8 cellular contexts compared by ENCODE assay signal in the genomic region with DNA sequence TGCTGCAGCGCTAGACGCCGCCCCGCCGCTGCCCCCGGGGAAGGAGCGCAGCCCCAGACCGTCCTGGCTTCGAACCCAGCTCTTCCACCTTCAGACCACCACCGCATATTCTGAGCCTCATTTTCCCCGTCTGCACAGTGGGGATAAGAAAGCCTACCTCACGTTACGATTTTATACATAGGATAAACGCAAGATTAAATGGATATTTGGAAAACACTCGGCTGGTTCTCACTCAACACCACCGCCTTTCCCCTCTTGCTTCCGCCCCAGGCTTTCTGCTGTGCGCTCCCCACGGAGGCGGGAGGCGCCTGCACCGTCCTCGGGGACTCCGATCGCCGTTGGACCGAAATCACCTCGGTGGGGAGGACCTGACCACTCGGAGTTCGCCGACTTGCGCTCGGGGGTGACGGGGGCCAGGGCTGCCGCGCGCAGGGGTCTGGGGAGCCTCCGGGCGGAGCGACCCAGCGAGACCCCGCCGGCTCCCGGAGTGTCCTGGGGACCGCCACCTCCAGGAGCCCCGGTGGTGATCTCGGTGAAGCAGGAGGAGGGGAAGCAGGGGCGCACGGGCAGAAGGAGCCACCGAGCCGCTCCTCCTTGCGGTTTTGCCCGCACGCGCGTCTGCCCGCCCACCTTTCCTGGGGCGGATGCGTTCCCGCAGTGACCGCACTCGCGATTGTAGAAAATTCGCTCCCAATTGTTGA. TPM values are rescaled to one million over a fixed set of nuclear protein-coding genes. Genes with fewer than 3 reads are reported as not detected.
DNase-seq lines count a peak whose midpoint lies in the region; ATAC-seq and TF ChIP-seq lines count a peak whose summit lies in the region.

No MANE protein-coding gene starts in this region.

- H3K4me1 ChIP-seq in mesendoderm (ENCODE audit: control insufficient read depth, low read depth, low read length), result no peaks in the 10 kb centered on the region

- TF ChIP-seq CTCF in dorsolateral prefrontal cortex (IDR thresholded peaks at IDR 0.05 in 54 of 56, conservative IDR thresholded peaks at IDR 0.05 in 2 of 56; ENCODE audit: low read depth in 1 of 56, partially characterized antibody in 56 of 56), result peak in 17 of 56 donors; percentile 1 to 17 (median 7)

- H3K4me3 ChIP-seq in dorsolateral prefrontal cortex, result peak overlapping the region; percentile 52 to 93 (median 80)
- H3K4me3 ChIP-seq in mesendoderm (ENCODE audit: low read length), result peak overlapping the region; percentile 68

- peak overlapping the region; percentile 97 for H3K4me2 ChIP-seq in mesendoderm (ENCODE audit: low read length)

- no peak overlapping the region for H4K5ac ChIP-seq in mesendoderm (ENCODE audit: low read length)

- H3K9me3 Mint-ChIP-seq in stimulated activated naive CD8-positive, alpha-beta T cell treated with anti-CD3 and anti-CD28 coated beads, Interleukin-15, amount 100 ng/mL, for 72 hours, result no peaks in the 10 kb centered on the region

- peak overlapping the region; percentile 84 to 98 for H3K27ac Mint-ChIP-seq in stimulated activated naive CD8-positive, alpha-beta T cell treated with anti-CD3 and anti-CD28 coated beads, Interleukin-15, amount 100 ng/mL, for 72 hours

- H3K27me3 Mint-ChIP-seq in stimulated activated naive CD8-positive, alpha-beta T cell treated with anti-CD3 and anti-CD28 coated beads, Interleukin-15, amount 100 ng/mL, for 72 hours, result no peaks in the 10 kb centered on the region

- H3K56ac ChIP-seq in mesendoderm (ENCODE audit: low read length), result peak overlapping the region; percentile 95

- H3K4me1 Mint-ChIP-seq in stimulated activated naive CD8-positive, alpha-beta T cell treated with anti-CD3 and anti-CD28 coated beads, Interleukin-15, amount 100 ng/mL, for 72 hours, result peaks cover 70% of the 10 kb centered on the region

- H3K27me3 ChIP-seq in dorsolateral prefrontal cortex (no peaks in the 10 kb centered on the region), mesendoderm (ENCODE audit: insufficient read depth, low read length, poor library complexity) (no peaks in the 10 kb centered on the region)

- DNase-seq in AG08396 (ENCODE audit: low spot score) (peak; percentile 65), HuH-7 (ENCODE audit: low spot score) (peak; percentile 42), dorsolateral prefrontal cortex (peak in 3 of 10 donors; percentile 37 to 61 (median 59)), mesendoderm (peak; percentile 18), ureter (ENCODE audit: low spot score) (no peak)
- DNase-seq in activated CD4-positive, alpha-beta T cell treated with anti-CD3 and anti-CD28 coated beads for 24 hours (ENCODE audit: low read depth in 2 of 2), result peak; percentile 34 to 36
- DNase-seq in stimulated activated naive CD8-positive, alpha-beta T cell treated with anti-CD3 and anti-CD28 coated beads, Interleukin-15, amount 100 ng/mL, for 72 hours, result peak in 1 of 2 donors; percentile 59

- no peak overlapping the region for H2BK5ac ChIP-seq in mesendoderm (ENCODE audit: low read length)

- H2AK5ac ChIP-seq in mesendoderm (ENCODE audit: low read length), result no peak overlapping the region

- H3K27ac ChIP-seq in dorsolateral prefrontal cortex, result peak overlapping the region; percentile 19 to 98 (median 92)
- no peak overlapping the region for H3K27ac ChIP-seq in mesendoderm (ENCODE audit: low read depth, low read length)

- no peak overlapping the region for H2BK120ac ChIP-seq in mesendoderm (ENCODE audit: low read depth, low read length)

- H3K18ac ChIP-seq in mesendoderm (ENCODE audit: low read length), result peak overlapping the region; percentile 20

- H3K23ac ChIP-seq in mesendoderm (ENCODE audit: low read length), result peak overlapping the region; percentile 81

- WGBS in mesendoderm (ENCODE audit: extremely low coverage, insufficient coverage, low lambda C conversion rate), result no CpG with 5 or more reads among the region's 64 CpGs

- intact Hi-C loops in dorsolateral prefrontal cortex (cut with DNase I), result loop anchor here (5.0 to 10.0 kb wide), 5 partner anchors 124 to 554 kb away; partner anchors contain the start of genes RPS27L (in 1 of the 2) and SNX22 (in 1 of the 2)

- H3K4me3 Mint-ChIP-seq in stimulated activated naive CD8-positive, alpha-beta T cell treated with anti-CD3 and anti-CD28 coated beads, Interleukin-15, amount 100 ng/mL, for 72 hours, result peak overlapping the region; percentile 93 to 95

- H4K8ac ChIP-seq in mesendoderm (ENCODE audit: low read depth, low read length), result no peak overlapping the region

- H3K4ac ChIP-seq in mesendoderm (ENCODE audit: low read depth, low read length), result no peak overlapping the region

- peak overlapping the region; percentile 85 for H3K9ac ChIP-seq in mesendoderm (ENCODE audit: low read length)

- no peaks in the 10 kb centered on the region for H3K79me2 ChIP-seq in mesendoderm (ENCODE audit: control insufficient read depth, insufficient read depth, low read length)

- H2BK15ac ChIP-seq in mesendoderm (replicated peaks; ENCODE audit: low read depth), result no peak overlapping the region

- ATAC-seq in GM19035 (IDR thresholded peaks at IDR 0.05; ENCODE audit: unreplicated experiment), result peak; percentile 8
- peak; percentile 28 for ATAC-seq in stimulated activated naive CD8-positive, alpha-beta T cell treated with anti-CD3 and anti-CD28 coated beads, Interleukin-15, amount 100 ng/mL, for 72 hours

- H3K79me1 ChIP-seq in mesendoderm (ENCODE audit: low read length), result no peaks in the 10 kb centered on the region

- H3K36me3 ChIP-seq in mesendoderm (ENCODE audit: control insufficient read depth, insufficient read depth, low read length), result no peaks in the 10 kb centered on the region

RNA-seq across cellular contexts. Expression of gene FBXL22, which starts 4.0 kb away (rescaled TPM):
- total RNA-seq in dorsolateral prefrontal cortex (1 to 10 TPM in 111 of 120 experiments, under 1 TPM in 9; 0.60 to 5.0 (median 2.0) TPM), ureter (13.3 TPM)
- 0.39 TPM for polyA plus RNA-seq in mesendoderm (2013, experiment 1 of 2)
- 0.42 TPM for polyA plus RNA-seq in mesendoderm (2013, experiment 2 of 2)
